ENCODE assay signal across 1 cellular context in genomic region chr18:23856466-23857175, GRCh38.
TF ChIP-seq lines count a peak whose summit lies in the region.

No MANE protein-coding gene starts in this region.

TF ChIP-seq in HepG2, 621 proteins besides CTCF, POLR2A, EP300 and RAD21 (continued from another document):
- no peak for TF ChIP-seq ZBTB40 (IDR thresholded peaks at IDR 0.05)
- no peak for TF ChIP-seq ZBTB40 (CRISPR knock-in tag; IDR thresholded peaks at IDR 0.05)
TF ChIP-seq in HepG2: peak in this region for 1.
